Comparison of ENCODE assay signal across 20 cellular contexts in genomic region chr10:10131984-10132383, GRCh38.
"Had no signal": no experiment of that assay in that cellular context is flagged by ENCODE, and none has a peak within 500 bp of the region (broad histone marks: within the 10 kb centered on the region; RNA-seq: fewer than 3 reads in every experiment).

No MANE protein-coding gene starts in this region.

- H3K27ac Mint-ChIP-seq: activated CD4-positive, alpha-beta T cell treated with anti-CD3 and anti-CD28 coated beads, Interleukin-2, amount 10 ng/mL, durations not matched to agents 7 days and 5 days; activated CD8-positive, alpha-beta memory T cell treated with anti-CD3 and anti-CD28 coated beads, Interleukin-2, amount 10 ng/mL, durations not matched to agents 7 days and 5 days; activated CD8-positive, alpha-beta T cell treated with anti-CD3 and anti-CD28 coated beads for 36 hours; activated naive CD4-positive, alpha-beta T cell treated with anti-CD3 and anti-CD28 coated beads, Interleukin-2, amount 10 ng/mL, durations not matched to agents 7 days and 5 days; immature natural killer cell; natural killer cell treated with Interleukin-12 subunit alpha and Interleukin-12 subunit beta and Interleukin-15 and Interleukin-18, amount 100 ng/mL, for 72 hours; stimulated activated naive B cell treated with anti-CD40 and anti-IgM and Interleukin-4, amounts not matched to agents 10 μg/mL and 1 μg/mL and 100 μg/mL, for 72 hours had no signal

- H3K4me3 ChIP-seq: left ventricle myocardium inferior, right lobe of liver, upper lobe of left lung had no signal

- H3K4me1 Mint-ChIP-seq: activated CD4-positive, alpha-beta T cell treated with anti-CD3 and anti-CD28 coated beads, Interleukin-2, amount 10 ng/mL, durations not matched to agents 7 days and 5 days; activated CD8-positive, alpha-beta memory T cell treated with anti-CD3 and anti-CD28 coated beads, Interleukin-2, amount 10 ng/mL, durations not matched to agents 7 days and 5 days; activated naive CD4-positive, alpha-beta T cell treated with anti-CD3 and anti-CD28 coated beads, Interleukin-2, amount 10 ng/mL, durations not matched to agents 7 days and 5 days; immature natural killer cell; stimulated activated naive B cell treated with anti-CD40 and anti-IgM and Interleukin-4, amounts not matched to agents 10 μg/mL and 1 μg/mL and 100 μg/mL, for 72 hours had no signal

- H3K9me3 ChIP-seq: left ventricle myocardium inferior, right lobe of liver, upper lobe of left lung had no signal

- H3K27me3 Mint-ChIP-seq: activated CD8-positive, alpha-beta memory T cell treated with anti-CD3 and anti-CD28 coated beads, Interleukin-2, amount 10 ng/mL, durations not matched to agents 7 days and 5 days; activated naive CD4-positive, alpha-beta T cell treated with anti-CD3 and anti-CD28 coated beads, Interleukin-2, amount 10 ng/mL, durations not matched to agents 7 days and 5 days; natural killer cell treated with Interleukin-12 subunit alpha and Interleukin-12 subunit beta and Interleukin-15 and Interleukin-18, amount 100 ng/mL, for 72 hours; stimulated activated naive B cell treated with anti-CD40 and anti-IgM and Interleukin-4, amounts not matched to agents 10 μg/mL and 1 μg/mL and 100 μg/mL, for 72 hours had no signal

- H3K27me3 ChIP-seq: right lobe of liver, upper lobe of left lung had no signal

- H3K4me1 ChIP-seq: left ventricle myocardium inferior, parathyroid adenoma, right lobe of liver, upper lobe of left lung had no signal

- H3K36me3 Mint-ChIP-seq: activated CD8-positive, alpha-beta memory T cell treated with anti-CD3 and anti-CD28 coated beads, Interleukin-2, amount 10 ng/mL, durations not matched to agents 7 days and 5 days; activated naive CD4-positive, alpha-beta T cell treated with anti-CD3 and anti-CD28 coated beads, Interleukin-2, amount 10 ng/mL, durations not matched to agents 7 days and 5 days; immature natural killer cell; natural killer cell treated with Interleukin-12 subunit alpha and Interleukin-12 subunit beta and Interleukin-15 and Interleukin-18, amount 100 ng/mL, for 72 hours; stimulated activated naive B cell treated with anti-CD40 and anti-IgM and Interleukin-4, amounts not matched to agents 10 μg/mL and 1 μg/mL and 100 μg/mL, for 72 hours had no signal

- H3K36me3 ChIP-seq: left ventricle myocardium inferior, right lobe of liver, upper lobe of left lung, WERI-Rb-1 had no signal

- H3K27ac ChIP-seq: left ventricle myocardium inferior, parathyroid adenoma, right lobe of liver, upper lobe of left lung, WERI-Rb-1 had no signal

- H3K9me3 Mint-ChIP-seq: activated CD4-positive, alpha-beta T cell treated with anti-CD3 and anti-CD28 coated beads, Interleukin-2, amount 10 ng/mL, durations not matched to agents 7 days and 5 days; activated CD8-positive, alpha-beta T cell treated with anti-CD3 and anti-CD28 coated beads for 36 hours; activated naive CD4-positive, alpha-beta T cell treated with anti-CD3 and anti-CD28 coated beads, Interleukin-2, amount 10 ng/mL, durations not matched to agents 7 days and 5 days; natural killer cell treated with Interleukin-12 subunit alpha and Interleukin-12 subunit beta and Interleukin-15 and Interleukin-18, amount 100 ng/mL, for 72 hours; stimulated activated naive B cell treated with anti-CD40 and anti-IgM and Interleukin-4, amounts not matched to agents 10 μg/mL and 1 μg/mL and 100 μg/mL, for 72 hours had no signal

- H3K4me3 Mint-ChIP-seq: activated CD4-positive, alpha-beta T cell treated with anti-CD3 and anti-CD28 coated beads, Interleukin-2, amount 10 ng/mL, durations not matched to agents 7 days and 5 days; activated CD8-positive, alpha-beta memory T cell treated with anti-CD3 and anti-CD28 coated beads, Interleukin-2, amount 10 ng/mL, durations not matched to agents 7 days and 5 days; activated CD8-positive, alpha-beta T cell treated with anti-CD3 and anti-CD28 coated beads for 36 hours; activated naive CD4-positive, alpha-beta T cell treated with anti-CD3 and anti-CD28 coated beads, Interleukin-2, amount 10 ng/mL, durations not matched to agents 7 days and 5 days; immature natural killer cell; natural killer cell treated with Interleukin-12 subunit alpha and Interleukin-12 subunit beta and Interleukin-15 and Interleukin-18, amount 100 ng/mL, for 72 hours; stimulated activated naive B cell treated with anti-CD40 and anti-IgM and Interleukin-4, amounts not matched to agents 10 μg/mL and 1 μg/mL and 100 μg/mL, for 72 hours had no signal

- DNase-seq: activated CD4-positive, alpha-beta T cell treated with anti-CD3 and anti-CD28 coated beads, Interleukin-2, amount 10 ng/mL, durations not matched to agents 7 days and 5 days; activated CD4-positive, CD25-positive, alpha-beta regulatory T cell treated with anti-CD3 and anti-CD28 coated beads, Interleukin-2, amount 50 U/mL, for 72 hours; activated CD8-positive, alpha-beta memory T cell treated with anti-CD3 and anti-CD28 coated beads, Interleukin-2, amount 10 ng/mL, durations not matched to agents 7 days and 5 days; activated CD8-positive, alpha-beta T cell treated with anti-CD3 and anti-CD28 coated beads for 36 hours; activated effector memory CD4-positive, alpha-beta T cell treated with anti-CD3 and anti-CD28 coated beads, Interleukin-2, amount 50 U/mL, for 16 hours; activated naive CD4-positive, alpha-beta T cell treated with anti-CD3 and anti-CD28 coated beads, Interleukin-2, amount 10 ng/mL, durations not matched to agents 7 days and 5 days; activated T-cell treated with anti-CD3 and anti-CD28 coated beads for 4 hours; dermis blood vessel endothelial cell; effector CD8-positive, alpha-beta T cell; immature natural killer cell; kidney glomerular epithelial cell; left ventricle myocardium inferior; right lobe of liver; small intestine; stimulated activated CD4-positive, alpha-beta T cell treated with anti-CD3 and anti-CD28 coated beads, Interleukin-15, amount 100 ng/mL, for 24 hours; stimulated activated naive B cell treated with anti-CD40 and anti-IgM and Interleukin-4, amounts not matched to agents 10 μg/mL and 1 μg/mL and 100 μg/mL, for 72 hours; upper lobe of left lung; WERI-Rb-1 had no signal
